Comparison of ENCODE assay signal across 18 cellular contexts in the genomic region with DNA sequence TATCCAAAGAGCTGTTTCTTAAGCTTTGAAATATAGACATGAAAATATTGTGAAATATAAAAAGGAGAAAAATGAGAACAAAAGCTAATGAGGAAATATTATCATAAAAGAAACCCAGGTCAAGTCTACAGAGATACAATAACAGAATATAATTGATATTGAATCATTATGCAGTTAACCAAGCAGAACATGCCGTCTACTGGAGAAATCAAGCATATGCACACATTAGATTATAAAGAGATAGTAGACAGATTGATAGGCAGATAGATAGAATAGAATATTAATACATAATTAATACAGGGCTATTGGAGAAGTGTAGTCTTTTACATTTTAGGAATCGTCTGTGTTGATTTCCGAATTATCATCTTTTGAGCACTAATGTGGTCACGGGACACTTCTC.
DNase-seq lines count a peak whose midpoint lies in the region; ATAC-seq, FAIRE-seq and TF ChIP-seq lines count a peak whose summit lies in the region.
"Had no signal": no experiment of that assay in that cellular context is flagged by ENCODE, and none has a peak within 500 bp of the region (broad histone marks: within the 10 kb centered on the region; RNA-seq: fewer than 3 reads in every experiment).

No MANE protein-coding gene starts in this region.

- 16% methylated on average over 4 of the region's 4 CpGs for WGBS in SK-N-SH (ENCODE audit: low lambda C conversion rate)
- WGBS in sigmoid colon, 2 donors, result 76 to 81% methylated on average over 4 of the region's 4 CpGs

- in situ Hi-C loops in SK-MEL-5 (cut with HindIII; ENCODE audit: low pct_unique_long_range_greater_than_20kb, low sequenced_read_pairs), result no loop called here

- TF ChIP-seq RAD21 in SK-N-SH (IDR thresholded peaks at IDR 0.05; ENCODE audit: low read length) (no peak), Ishikawa (IDR thresholded peaks at IDR 0.05; ENCODE audit: low read depth) (0 out of 2 replicates have a peak, but pooled peaks have one; percentile 3)

- H3K27ac ChIP-seq in SK-N-SH (ENCODE audit: low read depth in 2 of 2, low read length in 1 of 2) (no peak overlapping the region), sigmoid colon (no peak overlapping the region), kidney (ENCODE audit: low read depth in 2 of 2, low read length in 2 of 2) (no peak overlapping the region)
- H3K27ac ChIP-seq: BLaER1, RWPE1, SJCRH30 had no signal

- H3K9me3 Mint-ChIP-seq in type B pancreatic cell, result no peaks in the 10 kb centered on the region

- POLR2A ChIA-PET in SK-N-SH (lab: Yijun Ruan, JAX), result no interaction called here

- H3K9me3 ChIP-seq in SK-N-SH (no peaks in the 10 kb centered on the region), sigmoid colon (no peaks in the 10 kb centered on the region), kidney (ENCODE audit: control insufficient read depth in 1 of 2, low read length in 2 of 2) (no peaks in the 10 kb centered on the region)
- H3K9me3 ChIP-seq: BLaER1, SJCRH30 had no signal

- TF ChIP-seq CTCF in SK-N-SH (IDR thresholded peaks at IDR 0.05) (peak; percentile 44), type B pancreatic cell (conservative IDR thresholded peaks at IDR 0.05) (peak; percentile 14), sigmoid colon (IDR thresholded peaks at IDR 0.05) (no peak), kidney (IDR thresholded peaks at IDR 0.05; ENCODE audit: borderline replicate concordance, extremely low read depth, insufficient read depth) (no peak)

- H4K20me1 ChIP-seq in SK-N-SH (ENCODE audit: insufficient read depth), result no peaks in the 10 kb centered on the region
- H4K20me1 ChIP-seq: BLaER1 had no signal

- no peak for TF ChIP-seq EP300 in SK-N-SH (IDR thresholded peaks at IDR 0.05; ENCODE audit: borderline replicate concordance in 1 of 2, low read depth in 1 of 2, low read length in 1 of 2)
- no peak for TF ChIP-seq EP300 in Ishikawa (IDR thresholded peaks at IDR 0.05; ENCODE audit: borderline replicate concordance)
- TF ChIP-seq EP300 in sigmoid colon (IDR thresholded peaks at IDR 0.05), result no peak

- no peak overlapping the region for H3K9ac ChIP-seq in SK-N-SH
- H3K9ac ChIP-seq in kidney (ENCODE audit: low read length in 2 of 2), result no peak overlapping the region
- H3K9ac ChIP-seq: BLaER1 had no signal

- H3K36me3 ChIP-seq in SK-N-SH (replicated peaks in 1 of 2; ENCODE audit: control insufficient read depth in 1 of 2, insufficient read depth in 2 of 2, low read length in 1 of 2) (no peaks in the 10 kb centered on the region), sigmoid colon (no peaks in the 10 kb centered on the region), kidney (ENCODE audit: control insufficient read depth in 1 of 2, insufficient read depth in 2 of 2, low read length in 2 of 2) (no peaks in the 10 kb centered on the region)
- H3K36me3 ChIP-seq: BLaER1, SJCRH30 had no signal

- H3K4me3 ChIP-seq in SK-N-SH (ENCODE audit: low read depth in 2 of 2, low read length in 1 of 2) (no peak overlapping the region), sigmoid colon (no peak overlapping the region), kidney (ENCODE audit: low read length in 2 of 2) (no peak overlapping the region)
- H3K4me3 ChIP-seq: BLaER1, SJCRH30 had no signal

- intact Hi-C loops in sigmoid colon (cut with DNase I) (no loop called here), kidney (cut with DNase I) (no loop called here)

- no peaks in the 10 kb centered on the region for H3K79me2 ChIP-seq in SK-N-SH (ENCODE audit: insufficient read depth)

- H3F3A ChIP-seq in SK-N-SH (replicated peaks; ENCODE audit: insufficient read depth), result no peaks in the 10 kb centered on the region

- no peaks in the 10 kb centered on the region for H3K36me3 Mint-ChIP-seq in type B pancreatic cell
- H3K36me3 Mint-ChIP-seq: CD8-positive, alpha-beta memory T cell had no signal

- no peaks in the 10 kb centered on the region for H3K27me3 Mint-ChIP-seq in type B pancreatic cell

- H3K4me3 Mint-ChIP-seq in type B pancreatic cell, result no peak overlapping the region
- H3K4me3 Mint-ChIP-seq: CD8-positive, alpha-beta memory T cell had no signal

- FAIRE-seq in kidney (lab: Jason Lieb, UNC), result no peak
- FAIRE-seq: H1 had no signal

- H3K4me1 Mint-ChIP-seq in type B pancreatic cell (ENCODE audit: unreplicated experiment), result no peaks in the 10 kb centered on the region
- H3K4me1 Mint-ChIP-seq: CD8-positive, alpha-beta memory T cell had no signal

- no peak overlapping the region for H3K27ac Mint-ChIP-seq in type B pancreatic cell
- H3K27ac Mint-ChIP-seq: CD8-positive, alpha-beta memory T cell had no signal

- TF ChIP-seq POLR2A in sigmoid colon (IDR thresholded peaks at IDR 0.05), result no peak

- H3K27me3 ChIP-seq in SK-N-SH (ENCODE audit: insufficient read depth), result no peaks in the 10 kb centered on the region; the same call in 1 of the 2 replicates
- H3K27me3 ChIP-seq in sigmoid colon, result no peaks in the 10 kb centered on the region
- H3K27me3 ChIP-seq: BLaER1, SJCRH30 had no signal

- no peaks in the 10 kb centered on the region for H3K4me1 ChIP-seq in SK-N-SH (ENCODE audit: control insufficient read depth in 1 of 2, insufficient read depth in 2 of 2, low read depth in 1 of 2, low read length in 1 of 2)
- no peaks in the 10 kb centered on the region for H3K4me1 ChIP-seq in sigmoid colon
- no peaks in the 10 kb centered on the region for H3K4me1 ChIP-seq in kidney (ENCODE audit: control insufficient read depth in 1 of 2, insufficient read depth in 1 of 2, low read depth in 1 of 2, low read length in 2 of 2)
- H3K4me1 ChIP-seq: BLaER1, SJCRH30 had no signal

- no peaks in the 10 kb centered on the region for H3K9me2 ChIP-seq in SK-N-SH

- H3K4me2 ChIP-seq in SK-N-SH, result no peak overlapping the region
- H3K4me2 ChIP-seq: BLaER1 had no signal

- DNase-seq in SK-N-SH (no peak), SK-MEL-5 (ENCODE audit: low read depth, low spot score) (peak; percentile 21), type B pancreatic cell (ENCODE audit: extremely low spot score, unreplicated experiment) (no peak), sigmoid colon (no peak), kidney (no peak)
- DNase-seq: CD8-positive, alpha-beta memory T cell; DMS53; NCI-H1694 treated with DMSO at 0.1 percent for 48 hours; NCI-H510A; NCI-H774; SJCRH30; SW 1271 had no signal

- no peak for ATAC-seq in SK-N-SH treated with all-trans-retinoic acid at 6 μM for 48 hours
- ATAC-seq in HG03097 (IDR thresholded peaks at IDR 0.05; ENCODE audit: low FRiP score, unreplicated experiment), result no peak

- CTCF ChIA-PET in SK-N-SH (lab: Yijun Ruan, JAX), result no interaction called here

- H2AFZ ChIP-seq in SK-N-SH (ENCODE audit: low read depth), result no peak overlapping the region

TF ChIP-seq in SK-N-SH, 30 proteins besides CTCF, POLR2A, EP300 and RAD21 (continues in another document):
- TF ChIP-seq TEAD4 (IDR thresholded peaks at IDR 0.05; ENCODE audit: borderline replicate concordance, insufficient read depth) (no peak), MXI1 (IDR thresholded peaks at IDR 0.05; ENCODE audit: low read depth, low read length) (no peak), FOXJ3 (CRISPR knock-in tag; IDR thresholded peaks at IDR 0.05) (no peak), YY1 (IDR thresholded peaks at IDR 0.05; ENCODE audit: low read depth) (no peak), TCF12 (IDR thresholded peaks at IDR 0.05) (no peak), NRF1 (IDR thresholded peaks at IDR 0.05; ENCODE audit: low read depth, low read length) (no peak), RXRA (IDR thresholded peaks at IDR 0.05; ENCODE audit: borderline replicate concordance, low read depth) (no peak)
- TF ChIP-seq, protein P1, sequence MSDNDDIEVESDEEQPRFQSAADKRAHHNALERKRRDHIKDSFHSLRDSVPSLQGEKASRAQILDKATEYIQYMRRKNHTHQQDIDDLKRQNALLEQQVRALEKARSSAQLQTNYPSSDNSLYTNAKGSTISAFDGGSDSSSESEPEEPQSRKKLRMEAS (IDR thresholded peaks at IDR 0.05; ENCODE audit: low read depth), result no peak

TF ChIP-seq in SK-N-SH treated with all-trans-retinoic acid at 6 μM for 48 hours, 23 proteins besides CTCF, POLR2A, EP300 and RAD21:
- TF ChIP-seq ZNF8 (CRISPR knock-in tag; IDR thresholded peaks at IDR 0.05) (no peak), ISL1 (CRISPR knock-in tag; IDR thresholded peaks at IDR 0.05) (no peak), ZNF565 (CRISPR knock-in tag; conservative IDR thresholded peaks at IDR 0.05; ENCODE audit: low read depth) (no peak), ZNF70 (CRISPR knock-in tag; IDR thresholded peaks at IDR 0.05) (no peak), CREB5 (CRISPR knock-in tag; IDR thresholded peaks at IDR 0.05; ENCODE audit: low read depth) (no peak)

TF ChIP-seq in Ishikawa, 13 proteins besides CTCF, POLR2A, EP300 and RAD21:
- TF ChIP-seq YY1 (IDR thresholded peaks at IDR 0.05; ENCODE audit: low read depth) (no peak), CEBPB (IDR thresholded peaks at IDR 0.05) (no peak), FOXM1 (IDR thresholded peaks at IDR 0.05; ENCODE audit: borderline replicate concordance, low read depth) (no peak), CREB1 (IDR thresholded peaks at IDR 0.05; ENCODE audit: low read depth) (no peak), TCF12 (IDR thresholded peaks at IDR 0.05; ENCODE audit: low read depth) (no peak)
- TF ChIP-seq, protein P1 (IDR thresholded peaks at IDR 0.05), result no peak

Comparison
In these comparisons a context has a peak if more than half of its experiments do, and no peak if none do; other contexts are left out.
1. CTCF ChIP-seq: peak in SK-N-SH (single experiment) and type B pancreatic cell (single experiment); none in sigmoid colon (0 of 4) and kidney (single experiment).